Comparison of ENCODE assay signal across 30 cellular contexts in the genomic region with DNA sequence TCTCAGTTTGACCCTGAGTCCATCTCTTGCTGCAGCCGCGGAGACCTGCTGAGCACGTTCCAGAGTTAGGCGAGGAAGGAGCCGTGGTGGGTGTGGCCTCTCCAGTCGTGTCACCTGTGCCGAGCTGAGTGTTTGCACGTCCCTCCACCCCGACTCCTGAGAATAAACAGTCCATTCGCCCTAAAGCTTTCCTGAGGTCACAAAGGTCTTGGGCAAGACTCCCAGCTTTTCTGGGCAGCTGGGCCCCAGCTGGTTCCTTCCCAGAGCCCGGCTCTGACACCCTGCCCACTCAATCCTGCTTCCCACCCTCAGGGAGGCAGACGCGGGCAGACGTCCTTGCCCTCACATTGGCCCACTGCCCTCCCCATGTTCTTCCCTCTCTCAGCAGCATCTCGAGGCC.
"Had no signal": no experiment of that assay in that cellular context is flagged by ENCODE, and none has a peak within 500 bp of the region (broad histone marks: within the 10 kb centered on the region; RNA-seq: fewer than 3 reads in every experiment).

No MANE protein-coding gene starts in this region.

- H3K4me3 ChIP-seq: MG63, Peyer's patch, SJSA1 had no signal

- H3K36me3 Mint-ChIP-seq: activated naive CD4-positive, alpha-beta T cell treated with anti-CD3 and anti-CD28 coated beads, Interleukin-2, amount 10 ng/mL, durations not matched to agents 7 days and 5 days had no signal

- H3K9me3 ChIP-seq: MG63 had no signal

- FAIRE-seq: bronchial epithelial cell had no signal

- H3K27me3 Mint-ChIP-seq: activated CD8-positive, alpha-beta T cell treated with anti-CD3 and anti-CD28 coated beads for 36 hours; activated naive CD8-positive, alpha-beta T cell treated with anti-CD3 and anti-CD28 coated beads for 36 hours had no signal

- H3K4me1 ChIP-seq: Peyer's patch, SJSA1 had no signal

- H3K27ac Mint-ChIP-seq: activated CD8-positive, alpha-beta T cell treated with anti-CD3 and anti-CD28 coated beads for 36 hours; activated naive CD4-positive, alpha-beta T cell treated with anti-CD3 and anti-CD28 coated beads, Interleukin-2, amount 10 ng/mL, durations not matched to agents 7 days and 5 days; activated naive CD8-positive, alpha-beta T cell treated with anti-CD3 and anti-CD28 coated beads for 36 hours; activated T-cell treated with anti-CD3 and anti-CD28 coated beads, Interleukin-2, amount 50 U/mL, for 72 hours; activated T-helper 2 cell treated with anti-CD3 and anti-CD28 coated beads, Interferon-gamma antibody, Interleukin-2, Interleukin-4, amounts not matched to agents 10 μg/mL and 5 μg/mL and 100 μg/mL, durations not matched to agents 14 hours and 24 hours and 36 hours; T-helper 2 cell treated with Interferon-gamma antibody and Interleukin-4, amounts not matched to agents 5 μg/mL and 100 μg/mL, for 36 hours had no signal

- H3K36me3 ChIP-seq: MG63, Peyer's patch, SJSA1 had no signal

- H3K4me1 Mint-ChIP-seq: activated naive CD4-positive, alpha-beta T cell treated with anti-CD3 and anti-CD28 coated beads, Interleukin-2, amount 10 ng/mL, durations not matched to agents 7 days and 5 days; activated naive CD8-positive, alpha-beta T cell treated with anti-CD3 and anti-CD28 coated beads for 36 hours had no signal

- DNase-seq: activated CD4-positive, alpha-beta T cell treated with anti-CD3 and anti-CD28 coated beads for 4 hours; activated CD8-positive, alpha-beta memory T cell treated with anti-CD3 and anti-CD28 coated beads, Interleukin-2, amount 50 U/mL, for 4 hours; activated CD8-positive, alpha-beta T cell treated with anti-CD3 and anti-CD28 coated beads for 36 hours; activated gamma-delta T cell treated with Interleukin-2 at 50 U/mL for 16 hours; activated naive CD4-positive, alpha-beta T cell treated with anti-CD3 and anti-CD28 coated beads, Interleukin-2, amount 10 ng/mL, durations not matched to agents 7 days and 5 days; activated naive CD8-positive, alpha-beta T cell treated with anti-CD3 and anti-CD28 coated beads for 36 hours; activated T-cell treated with anti-CD3 and anti-CD28 coated beads, Interleukin-2, amount 50 U/mL, for 72 hours; anterior cingulate cortex; central memory CD4-positive, alpha-beta T cell; MG63; MV-4-11; NCI-H1092 treated with DMSO at 0.1 percent for 48 hours; NCI-H1417 treated with DMSO at 0.1 percent for 48 hours; NCI-H1694; NCI-H2029; NCI-H2107; NCI-H2171 treated with DMSO at 0.1 percent for 48 hours; NCI-H226; NCI-H526 treated with DMSO at 0.1 percent for 48 hours; NCI-H82; NK-92 treated with Interleukin-12 subunit alpha and Interleukin-12 subunit beta, amount 100 ng/mL, for 24 hours; Peyer's patch; SHP77; SW 1271 had no signal

- H3K27me3 ChIP-seq: Peyer's patch, SJSA1 had no signal

- ATAC-seq: activated CD4-positive, CD25-positive, alpha-beta regulatory T cell treated with anti-CD3 and anti-CD28 coated beads, Interleukin-2, amount 50 U/mL, for 24 hours; activated CD8-positive, alpha-beta T cell treated with anti-CD3 and anti-CD28 coated beads for 36 hours; activated T-cell treated with anti-CD3 and anti-CD28 coated beads, Interleukin-2, amount 50 U/mL, for 72 hours; SK-N-SH treated with all-trans-retinoic acid at 6 μM for 48 hours had no signal

- H3K4me3 Mint-ChIP-seq: activated CD8-positive, alpha-beta T cell treated with anti-CD3 and anti-CD28 coated beads for 36 hours; activated naive CD4-positive, alpha-beta T cell treated with anti-CD3 and anti-CD28 coated beads, Interleukin-2, amount 10 ng/mL, durations not matched to agents 7 days and 5 days; activated naive CD8-positive, alpha-beta T cell treated with anti-CD3 and anti-CD28 coated beads for 36 hours; activated T-cell treated with anti-CD3 and anti-CD28 coated beads, Interleukin-2, amount 50 U/mL, for 72 hours; T-helper 2 cell treated with Interferon-gamma antibody and Interleukin-4, amounts not matched to agents 5 μg/mL and 100 μg/mL, for 36 hours had no signal

- H3K27ac ChIP-seq: Peyer's patch, SJSA1 had no signal
